Comparison of ENCODE assay signal across 18 cellular contexts in genomic region chr9:130142635-130143034, GRCh38.
DNase-seq lines count a peak whose midpoint lies in the region; ATAC-seq lines count a peak whose summit lies in the region.
"Had no signal": no experiment of that assay in that cellular context is flagged by ENCODE, and none has a peak within 500 bp of the region (broad histone marks: within the 10 kb centered on the region; RNA-seq: fewer than 3 reads in every experiment).

No MANE protein-coding gene starts in this region.

- no peaks in the 10 kb centered on the region for H3K36me3 ChIP-seq in BLaER1 treated with 17β-estradiol and CSF1 and Interleukin-3, amounts not matched to agents 10 nM and 100 nM
- H3K36me3 ChIP-seq in iPS-15b (ENCODE audit: control insufficient read depth, insufficient read depth, low read length), result no peaks in the 10 kb centered on the region
- H3K36me3 ChIP-seq: HAP-1 had no signal

- ATAC-seq in GM19351 (IDR thresholded peaks at IDR 0.05; ENCODE audit: unreplicated experiment) (no peak), GM21360 (IDR thresholded peaks at IDR 0.05; ENCODE audit: unreplicated experiment) (no peak)
- ATAC-seq: SK-N-SH treated with all-trans-retinoic acid at 6 μM for 48 hours, T-cell had no signal

- H4K20me1 ChIP-seq in BLaER1 treated with 17β-estradiol and CSF1 and Interleukin-3, amounts not matched to agents 10 nM and 100 nM, result peaks cover 0 to 17% (median 0%) of the 10 kb centered on the region in 11 experiments; a peak in 3 of 22 replicates

- H3K9ac ChIP-seq in BLaER1 treated with 17β-estradiol and CSF1 and Interleukin-3, amounts not matched to agents 10 nM and 100 nM, result no peak overlapping the region
- peak overlapping the region; percentile 47 for H3K9ac ChIP-seq in iPS-15b (ENCODE audit: low read depth, low read length)
- H3K9ac ChIP-seq: GM23248 had no signal

- H3K4me1 ChIP-seq in BLaER1 treated with 17β-estradiol and CSF1 and Interleukin-3, amounts not matched to agents 10 nM and 100 nM, result peaks cover 61 to 72% (median 67%) of the 10 kb centered on the region in 10 experiments
- peaks cover 17% of the 10 kb centered on the region for H3K4me1 ChIP-seq in iPS-15b (ENCODE audit: control insufficient read depth, insufficient read depth, low read length)
- H3K4me1 ChIP-seq: HAP-1 had no signal

- peak overlapping the region; percentile 63 to 85 (median 76); a peak in 21 of 22 replicates for H3K4me2 ChIP-seq in BLaER1 treated with 17β-estradiol and CSF1 and Interleukin-3, amounts not matched to agents 10 nM and 100 nM

- H3K27ac ChIP-seq in BLaER1 treated with 17β-estradiol and CSF1 and Interleukin-3, amounts not matched to agents 10 nM and 100 nM, result no peak overlapping the region
- H3K27ac ChIP-seq: GM23248 had no signal

- DNase-seq in SHP77 treated with DMSO at 0.1 percent for 48 hours (lab: John Stamatoyannopoulos, UW) (peak; percentile 77), retina (peak; percentile 60), NCI-H82 (lab: John Stamatoyannopoulos, UW) (no peak)
- DNase-seq: DMS79, GM23248, MV-4-11, NCI-H1694, NCI-H2081, NCI-H2171, NCI-H345, Right ventricle myocardium superior, T-cell had no signal

- H3K4me3 ChIP-seq in BLaER1 treated with 17β-estradiol and CSF1 and Interleukin-3, amounts not matched to agents 10 nM and 100 nM, result no peak overlapping the region
- no peak overlapping the region for H3K4me3 ChIP-seq in iPS-15b (ENCODE audit: low read depth, low read length)
- H3K4me3 ChIP-seq: GM23248, HAP-1 had no signal

- no peaks in the 10 kb centered on the region for H3K9me3 ChIP-seq in BLaER1 treated with 17β-estradiol and CSF1 and Interleukin-3, amounts not matched to agents 10 nM and 100 nM (replicated peaks in 1 of 11)
- no peaks in the 10 kb centered on the region for H3K9me3 ChIP-seq in iPS-15b (ENCODE audit: control insufficient read depth, insufficient read depth, low read length)
- H3K9me3 ChIP-seq: HAP-1 had no signal

- H3K27me3 ChIP-seq in BLaER1 treated with 17β-estradiol and CSF1 and Interleukin-3, amounts not matched to agents 10 nM and 100 nM, result peaks cover 0 to 5% (median 0%) of the 10 kb centered on the region in 11 experiments; a peak in 1 of 22 replicates
- no peaks in the 10 kb centered on the region for H3K27me3 ChIP-seq in iPS-15b (ENCODE audit: control insufficient read depth, insufficient read depth, low read length)
